In the genomic region with DNA sequence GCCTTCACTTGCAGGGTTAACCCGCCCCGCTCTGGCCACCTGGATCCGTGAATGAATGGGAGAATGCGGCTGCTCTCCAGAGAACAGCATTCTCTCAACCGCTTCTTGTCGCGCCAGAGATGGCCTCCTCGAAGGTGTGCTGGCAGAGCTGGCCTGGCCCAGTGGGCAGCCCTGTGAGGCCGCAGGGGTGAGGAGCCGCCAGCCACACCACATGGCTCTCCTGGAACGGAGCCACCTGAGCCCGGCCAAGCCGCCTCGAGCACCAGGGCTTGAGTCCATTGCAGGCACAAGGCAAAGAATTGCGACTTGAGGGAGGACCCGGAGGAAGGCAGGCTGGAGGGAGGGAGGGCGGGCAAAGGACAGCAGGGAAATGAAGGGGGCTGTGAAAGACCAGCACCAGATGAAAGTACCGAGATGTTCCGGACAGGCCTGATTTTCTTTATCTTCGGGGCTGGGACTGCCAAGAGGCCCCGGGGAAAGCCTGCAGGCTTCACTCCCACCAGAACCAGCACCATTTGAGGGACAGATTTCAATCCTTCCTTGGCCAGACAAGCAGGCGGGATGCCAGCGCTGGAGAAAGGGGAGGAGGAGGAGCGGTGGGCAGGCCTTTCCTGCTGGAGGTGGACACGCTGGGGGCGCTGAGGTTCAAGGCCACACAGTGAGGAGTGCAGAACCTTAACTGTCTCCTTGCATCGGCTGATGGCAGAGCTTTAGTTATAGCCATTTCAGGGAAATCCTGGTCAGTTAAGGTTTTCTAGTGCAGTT, we compare ENCODE assay signal across 22 cellular contexts.
DNase-seq lines count a peak whose midpoint lies in the region; ATAC-seq lines count a peak whose summit lies in the region.
"Had no signal": no experiment of that assay in that cellular context is flagged by ENCODE, and none has a peak within 500 bp of the region (broad histone marks: within the 10 kb centered on the region; RNA-seq: fewer than 3 reads in every experiment).

No MANE protein-coding gene starts in this region.

- intact Hi-C loops in left ventricle myocardium superior (cut with micrococcal nuclease) (no loop called here), sciatic nerve (cut with DNase I) (no loop called here)

- peak; percentile 61 for DNase-seq in GM03348 (ENCODE audit: low spot score)
- peak; percentile 39 for DNase-seq in SK-N-DZ (ENCODE audit: low spot score)
- no peak for DNase-seq in left ventricle myocardium superior
- peak; percentile 58 for DNase-seq in sciatic nerve (ENCODE audit: low spot score)
- DNase-seq in stimulated activated naive CD4-positive, alpha-beta T cell treated with Interleukin-2 at 50 U/mL for 16 hours (lab: John Stamatoyannopoulos, UW), result no peak
- DNase-seq in SW480 (ENCODE audit: low spot score), result no peak
- no peak for DNase-seq in AG08396 (ENCODE audit: low spot score)
- DNase-seq: activated CD8-positive, alpha-beta memory T cell treated with anti-CD3 and anti-CD28 coated beads for 24 hours; activated T-cell treated with anti-CD3 and anti-CD28 coated beads, Interleukin-2, amount 50 U/mL, for 24 hours; AML-193; brain microvascular endothelial cell; CD8-positive, alpha-beta memory T cell; esophagus squamous epithelium; GOT3; MM.1S; NCI-H1417; NCI-H2081 treated with DMSO at 0.1 percent for 48 hours; NCI-H774; SHP77; stimulated activated CD4-positive, alpha-beta T cell treated with anti-CD3 and anti-CD28 coated beads, Interleukin-4, amount 100 ng/mL, for 1 hour; stimulated activated naive B cell treated with anti-CD40 and anti-IgM and Interleukin-4, amounts not matched to agents 10 μg/mL and 1 μg/mL and 100 μg/mL, for 72 hours had no signal

- ATAC-seq in left ventricle myocardium superior, result peak; percentile 22
- ATAC-seq in sciatic nerve, result peak; percentile 9
- ATAC-seq: K562; stimulated activated naive B cell treated with anti-CD40 and anti-IgM and Interleukin-4, amounts not matched to agents 10 μg/mL and 1 μg/mL and 100 μg/mL, for 72 hours had no signal

Comparison
In these comparisons a context has a peak if more than half of its experiments do, and no peak if none do; other contexts are left out.
1. DNase-seq: peak in GM03348 (single experiment), SK-N-DZ (single experiment) and sciatic nerve (single experiment); none in left ventricle myocardium superior (single experiment), stimulated activated naive CD4-positive, alpha-beta T cell treated with Interleukin-2 at 50 U/mL for 16 hours (single experiment), SW480 (single experiment) and AG08396 (single experiment).